In genomic region chr13:46531953-46532352, GRCh38 we compare ENCODE assay signal across 18 cellular contexts. TPM values are rescaled to one million over a fixed set of nuclear protein-coding genes. Genes with fewer than 3 reads are reported as not detected.
A peak's percentile ranks its signal among the peaks of the same experiment; 100 is the strongest.
DNase-seq lines count a peak whose midpoint lies in the region; ATAC-seq, FAIRE-seq and TF ChIP-seq lines count a peak whose summit lies in the region.
"Had no signal": no experiment of that assay in that cellular context is flagged by ENCODE, and none has a peak within 500 bp of the region (broad histone marks: within the 10 kb centered on the region; RNA-seq: fewer than 3 reads in every experiment).

No MANE protein-coding gene starts in this region.

- no peak overlapping the region for H2BK12ac ChIP-seq in H1 (ENCODE audit: low read depth, low read length)

- H3K36me3 ChIP-seq in ACC112 (ENCODE audit: insufficient read depth, low read length): no peaks in the 10 kb centered on the region
- no peaks in the 10 kb centered on the region for H3K36me3 ChIP-seq in H1 (ENCODE audit: control insufficient read depth in 2 of 4, insufficient read depth in 4 of 4, low read length in 3 of 4)
- no peaks in the 10 kb centered on the region for H3K36me3 ChIP-seq in aorta (ENCODE audit: control insufficient read depth in 1 of 2, insufficient read depth in 2 of 2, low read length in 1 of 2)
- H3K36me3 ChIP-seq: gastroesophageal sphincter, HAP-1, spleen, thoracic aorta had no signal

- H3K4me2 ChIP-seq in H1 (ENCODE audit: insufficient read depth in 1 of 2, low read depth in 2 of 2, low read length in 2 of 2): no peak overlapping the region

- no peak overlapping the region for H3K14ac ChIP-seq in H1 (ENCODE audit: insufficient read length)

- H3K27ac ChIP-seq in ACC112 (ENCODE audit: low read depth, low read length): no peak overlapping the region
- H3K27ac ChIP-seq in H1 (ENCODE audit: low read depth, low read length): no peak overlapping the region
- H3K27ac ChIP-seq in aorta (ENCODE audit: low read depth in 1 of 2, low read length in 2 of 2): no peak overlapping the region
- H3K27ac ChIP-seq: spleen, thoracic aorta, VCaP had no signal

- no peak overlapping the region for H3K18ac ChIP-seq in H1 (ENCODE audit: extremely low read depth, low read length)

- TF ChIP-seq CTCF in H1 (IDR thresholded peaks at IDR 0.05; ENCODE audit: control extremely low read depth in 1 of 3, insufficient read depth in 1 of 3, low read depth in 1 of 3, low read length in 3 of 3): no peak

- no peaks in the 10 kb centered on the region for H3K9me3 ChIP-seq in H1 (ENCODE audit: insufficient read depth in 2 of 2, low read depth in 1 of 2, low read length in 1 of 2)
- H3K9me3 ChIP-seq in aorta (ENCODE audit: control insufficient read depth, low read length): no peaks in the 10 kb centered on the region
- H3K9me3 ChIP-seq: gastroesophageal sphincter, HAP-1, spleen, thoracic aorta had no signal

- no peak overlapping the region for H3K23ac ChIP-seq in H1 (ENCODE audit: insufficient read length)

- POLR2A ChIA-PET in H1 (lab: Charles Lee; ENCODE audit: partially characterized antibody): no interaction called here

- H3K4ac ChIP-seq in H1 (replicated peaks; ENCODE audit: insufficient read length, low read depth, low read length): no peak overlapping the region

- no peak overlapping the region for H3K4me3 ChIP-seq in ACC112 (ENCODE audit: low read depth, low read length)
- H3K4me3 ChIP-seq in H1 (ENCODE audit: extremely low read depth in 1 of 4, insufficient read depth in 2 of 4, low read depth in 3 of 4, low read length in 4 of 4): no peak overlapping the region
- H3K4me3 ChIP-seq in aorta (ENCODE audit: low read length in 2 of 2): no peak overlapping the region
- H3K4me3 ChIP-seq: gastroesophageal sphincter, HAP-1, spleen, thoracic aorta had no signal

- H3K79me1 ChIP-seq in H1 (ENCODE audit: low read depth, low read length): no peaks in the 10 kb centered on the region

- H3K9ac ChIP-seq in H1 (replicated peaks in 1 of 4; ENCODE audit: extremely low read depth in 1 of 4, low read depth in 3 of 4, low read length in 3 of 4): no peak overlapping the region

- H4K20me1 ChIP-seq in H1 (replicated peaks in 1 of 2; ENCODE audit: control insufficient read depth in 1 of 2, insufficient read depth in 2 of 2, low read length in 2 of 2): no peaks in the 10 kb centered on the region

- H2BK5ac ChIP-seq in H1 (ENCODE audit: low read depth, low read length): no peak overlapping the region

- H2AK5ac ChIP-seq in H1 (ENCODE audit: low read depth, low read length): no peak overlapping the region

- no peak for TF ChIP-seq RAD21 in H1 (IDR thresholded peaks at IDR 0.05 in 1 of 2, conservative IDR thresholded peaks at IDR 0.05 in 1 of 2; ENCODE audit: low read depth in 2 of 2, low read length in 2 of 2)

- no peak overlapping the region for H4K8ac ChIP-seq in H1 (ENCODE audit: extremely low read depth, insufficient read depth, low read length)

- H3K79me2 ChIP-seq in ACC112 (ENCODE audit: control insufficient read depth, insufficient read depth, low read length, unreplicated experiment): no peaks in the 10 kb centered on the region
- H3K79me2 ChIP-seq in H1 (ENCODE audit: control insufficient read depth in 1 of 2, insufficient read depth in 2 of 2, low read length in 2 of 2): no peaks in the 10 kb centered on the region

- no peaks in the 10 kb centered on the region for H3K23me2 ChIP-seq in H1 (ENCODE audit: low read depth, low read length)

- no peak overlapping the region for H4K91ac ChIP-seq in H1 (replicated peaks; ENCODE audit: insufficient read length, low read length)

- no peak for DNase-seq in GM12892 (ENCODE audit: insufficient read length)
- no peak for DNase-seq in H1 (ENCODE audit: low read depth in 1 of 2, low spot score in 2 of 2)
- DNase-seq in superior temporal gyrus (ENCODE audit: extremely low spot score): no peak
- no peak for DNase-seq in aorta
- DNase-seq: activated CD4-positive, alpha-beta T cell treated with anti-CD3 and anti-CD28 coated beads, Interleukin-2, amount 50 U/mL, for 48 hours; left cardiac atrium; NCI-H187; spleen had no signal

- TF ChIP-seq EP300 in H1 (IDR thresholded peaks at IDR 0.05; ENCODE audit: borderline replicate concordance in 1 of 2, low read depth in 2 of 2, low read length in 2 of 2): no peak

- no peak overlapping the region for H4K5ac ChIP-seq in H1 (ENCODE audit: insufficient read length, low read depth, low read length)

- no peak overlapping the region for H2BK120ac ChIP-seq in H1 (replicated peaks; ENCODE audit: low read depth, low read length)

- no peak overlapping the region for H2BK20ac ChIP-seq in H1 (ENCODE audit: low read length)

- H2AFZ ChIP-seq in ACC112 (ENCODE audit: low read length, unreplicated experiment) (peak overlapping the region; percentile 61), H1 (ENCODE audit: low read length) (peak overlapping the region; percentile 56; the same call in 1 of the 2 replicates)

- 86% methylated on average over 3 of the region's 3 CpGs; no CpG with 5 or more reads in 1 of the 2 experiments for WGBS in H1 (ENCODE audit: extremely low coverage in 1 of 2, insufficient coverage in 1 of 2, insufficient read length in 1 of 2, insufficient replicate concordance in 2 of 2, low coverage in 1 of 2, low lambda C conversion rate in 2 of 2, missing lambda C conversion rate in 1 of 2), 2 experiments
- WGBS in aorta, 2 donors: 82 to 89% methylated on average over 3 of the region's 3 CpGs

- H2BK15ac ChIP-seq in H1 (ENCODE audit: low read length): no peak overlapping the region

- CTCF ChIA-PET in H1 (lab: Charles Lee; ENCODE audit: partially characterized antibody): interaction anchor here (2.2 kb wide), 1 partner anchor 19 kb away, joined by 11 read pairs; no protein-coding TSS in a partner anchor

- H3K56ac ChIP-seq in H1 (replicated peaks; ENCODE audit: insufficient read length, low read depth, low read length): no peak overlapping the region

- intact Hi-C loops in aorta (cut with DNase I): no loop called here

- no peak for TF ChIP-seq POLR2A in GM12892 (IDR thresholded peaks at IDR 0.05; ENCODE audit: low read depth, low read length)
- TF ChIP-seq POLR2A in H1 (IDR thresholded peaks at IDR 0.05; ENCODE audit: control extremely low read depth in 1 of 2, low read depth in 2 of 2, low read length in 2 of 2): no peak

- H3K4me1 ChIP-seq in ACC112 (ENCODE audit: control insufficient read depth, insufficient read depth, low read length, unreplicated experiment) (peaks cover 11% of the 10 kb centered on the region), H1 (replicated peaks in 1 of 4; ENCODE audit: control insufficient read depth in 3 of 4, insufficient read depth in 4 of 4, low read length in 3 of 4) (no peaks in the 10 kb centered on the region), aorta (ENCODE audit: control insufficient read depth in 1 of 2, insufficient read depth in 2 of 2, low read length in 2 of 2) (peaks cover 0 to 4% of the 10 kb centered on the region in 2 donors)

- peak; percentile 55 for ATAC-seq in HG03159 (IDR thresholded peaks at IDR 0.05; ENCODE audit: unreplicated experiment)
- ATAC-seq in HG03457 (IDR thresholded peaks at IDR 0.05; ENCODE audit: unreplicated experiment): no peak
- ATAC-seq in HG03460 (IDR thresholded peaks at IDR 0.05; ENCODE audit: unreplicated experiment): no peak
- ATAC-seq in aorta (ENCODE audit: low FRiP score): no peak
- ATAC-seq: gastroesophageal sphincter, left cardiac atrium, Right ventricle myocardium inferior had no signal

- H3K27me3 ChIP-seq in ACC112 (ENCODE audit: insufficient read depth, low read length) (no peaks in the 10 kb centered on the region), H1 (replicated peaks in 1 of 4; ENCODE audit: control insufficient read depth in 3 of 4, extremely low read depth in 1 of 4, insufficient read depth in 3 of 4, low read length in 3 of 4) (no peaks in the 10 kb centered on the region), aorta (ENCODE audit: control insufficient read depth in 1 of 2, insufficient read depth in 2 of 2, low read length in 1 of 2) (no peaks in the 10 kb centered on the region)
- H3K27me3 ChIP-seq: gastroesophageal sphincter, spleen had no signal

- FAIRE-seq in GM12892 (lab: Jason Lieb, UNC): peak; percentile 61
- no peak for FAIRE-seq in H1 (lab: Jason Lieb, UNC)
- FAIRE-seq: bronchial epithelial cell had no signal

TF ChIP-seq in H1, 55 proteins besides CTCF, POLR2A, EP300 and RAD21:
- TF ChIP-seq SIRT6 (IDR thresholded peaks at IDR 0.05; ENCODE audit: low read length): no peak
- TF ChIP-seq EZH2 (IDR thresholded peaks at IDR 0.05; ENCODE audit: low read depth, low read length, severe bottlenecking): no peak
- no peak for TF ChIP-seq USF2 (IDR thresholded peaks at IDR 0.05; ENCODE audit: low read length)

RNA-seq across cellular contexts. Expression of gene LRCH1, which starts 21.0 kb away (rescaled TPM):
- 27.9 TPM for polyA plus RNA-seq in GM12892 (2012; ENCODE audit: missing spikeins)
- 10.1 and 10.9 TPM in 2 replicates for total RNA-seq in H1 (2021; fragmentation: NEBNext Ultra II Directional; extraction: Animal tissue kit (Norgen Biotek cat#: 25700))
- 2.3 and 3.0 TPM in 2 replicates for polyA plus RNA-seq in H1 (2011; rRNA removed)
- polyA plus RNA-seq in H1 (2011; cell fraction: cytosol; rRNA removed): 4.1 TPM
- polyA plus RNA-seq in H1 (2011; cell fraction: nucleus; rRNA removed): 4.2 TPM
- 4.0 to 6.0 TPM (median 4.9 TPM) in 4 replicates for polyA plus RNA-seq in H1 (2012, experiment 1 of 2)
- polyA plus RNA-seq in H1 (2012, experiment 2 of 2): 0.55 TPM
- 4.1 TPM for polyA plus RNA-seq in H1 (2013, experiment 1 of 2)
- polyA plus RNA-seq in H1 (2013, experiment 2 of 2): 4.2 TPM
- 11.2 and 15.0 TPM in 2 replicates for polyA minus RNA-seq in H1 (2011; rRNA and poly(A)+ RNA removed)
- polyA minus RNA-seq in H1 (2011; cell fraction: cytosol; rRNA and poly(A)+ RNA removed): 6.7 TPM
- 24.6 TPM for polyA minus RNA-seq in H1 (2011; cell fraction: nucleus; rRNA and poly(A)+ RNA removed)
- total RNA-seq in aorta: 10 to 100 TPM; 44.4 to 46.5 TPM
- polyA plus RNA-seq in aorta: 10 to 100 TPM; 12.3 to 13.1 TPM
